Comparison of ENCODE assay signal across 26 cellular contexts in the genomic region with DNA sequence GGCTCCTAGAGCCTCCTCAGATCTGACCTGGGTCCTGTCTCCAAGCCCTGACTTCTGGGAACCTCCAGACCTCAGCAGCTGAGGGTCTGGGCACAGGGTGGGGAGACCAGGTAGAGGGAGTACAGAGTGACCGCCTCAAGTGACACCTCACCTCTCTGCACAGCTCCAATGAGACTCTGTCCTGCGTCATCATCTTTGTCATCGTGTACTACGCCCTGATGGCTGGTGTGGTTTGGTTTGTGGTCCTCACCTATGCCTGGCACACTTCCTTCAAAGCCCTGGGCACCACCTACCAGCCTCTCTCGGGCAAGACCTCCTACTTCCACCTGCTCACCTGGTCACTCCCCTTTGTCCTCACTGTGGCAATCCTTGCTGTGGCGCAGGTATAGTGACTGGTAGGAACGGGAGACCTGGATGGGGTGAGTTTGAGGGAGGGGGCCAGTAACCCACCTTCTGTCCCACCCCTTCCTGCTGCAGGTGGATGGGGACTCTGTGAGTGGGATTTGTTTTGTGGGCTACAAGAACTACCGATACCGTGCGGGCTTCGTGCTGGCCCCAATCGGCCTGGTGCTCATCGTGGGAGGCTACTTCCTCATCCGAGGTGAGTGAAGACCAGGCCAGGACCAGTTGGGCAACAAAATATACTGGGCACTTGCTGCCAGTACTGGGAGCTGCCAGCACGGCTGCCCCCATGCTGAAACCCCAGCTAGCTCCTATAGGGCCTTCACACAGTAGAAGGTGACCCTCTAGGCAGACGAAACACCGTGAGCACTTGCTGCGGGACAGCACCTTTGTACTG.
"Had no signal": no experiment of that assay in that cellular context is flagged by ENCODE, and none has a peak within 500 bp of the region (broad histone marks: within the 10 kb centered on the region; RNA-seq: fewer than 3 reads in every experiment).

No MANE protein-coding gene starts in this region.

- H3K27ac Mint-ChIP-seq: activated CD4-positive, alpha-beta T cell treated with anti-CD3 and anti-CD28 coated beads for 36 hours; activated T-helper 1 cell treated with anti-CD3 and anti-CD28 coated beads, Interleukin-12 subunit alpha, Interleukin-12 subunit beta, Interleukin-2, Interleukin-4 antibody, amounts not matched to agents 30 ng/mL and 10 ng/mL and 1 ng/mL, durations not matched to agents 14 hours and 24 hours and 36 hours; dendritic cell treated with granulocyte-macrophage colony-stimulating factor and Interleukin-4, amounts not matched to agents 40 ng/mL and 50 ng/mL, for 4 days; stimulated activated naive B cell treated with anti-CD40 and anti-IgM and Interleukin-4, amounts not matched to agents 10 μg/mL and 1 μg/mL and 100 μg/mL, for 72 hours; T-cell; T-helper 2 cell treated with Interferon-gamma antibody and Interleukin-4, amounts not matched to agents 5 μg/mL and 100 μg/mL, for 36 hours had no signal

- H3K36me3 ChIP-seq: breast epithelium, neutrophil, thyroid gland, upper lobe of left lung had no signal

- ATAC-seq: activated CD4-positive, alpha-beta T cell treated with anti-CD3 and anti-CD28 coated beads for 36 hours; left colon; sciatic nerve; T-cell had no signal

- H3K4me3 Mint-ChIP-seq: activated CD4-positive, alpha-beta T cell treated with anti-CD3 and anti-CD28 coated beads for 36 hours; activated T-helper 1 cell treated with anti-CD3 and anti-CD28 coated beads, Interleukin-12 subunit alpha, Interleukin-12 subunit beta, Interleukin-2, Interleukin-4 antibody, amounts not matched to agents 30 ng/mL and 10 ng/mL and 1 ng/mL, durations not matched to agents 14 hours and 24 hours and 36 hours; dendritic cell treated with granulocyte-macrophage colony-stimulating factor and Interleukin-4, amounts not matched to agents 40 ng/mL and 50 ng/mL, for 4 days; nephron progenitor cell; stimulated activated naive B cell treated with anti-CD40 and anti-IgM and Interleukin-4, amounts not matched to agents 10 μg/mL and 1 μg/mL and 100 μg/mL, for 72 hours; T-cell; T-helper 2 cell treated with Interferon-gamma antibody and Interleukin-4, amounts not matched to agents 5 μg/mL and 100 μg/mL, for 36 hours had no signal

- H3K9me3 Mint-ChIP-seq: activated T-helper 1 cell treated with anti-CD3 and anti-CD28 coated beads, Interleukin-12 subunit alpha, Interleukin-12 subunit beta, Interleukin-2, Interleukin-4 antibody, amounts not matched to agents 30 ng/mL and 10 ng/mL and 1 ng/mL, durations not matched to agents 14 hours and 24 hours and 36 hours; dendritic cell treated with granulocyte-macrophage colony-stimulating factor and Interleukin-4, amounts not matched to agents 40 ng/mL and 50 ng/mL, for 4 days; nephron progenitor cell; stimulated activated naive B cell treated with anti-CD40 and anti-IgM and Interleukin-4, amounts not matched to agents 10 μg/mL and 1 μg/mL and 100 μg/mL, for 72 hours; T-cell; T-helper 2 cell treated with Interferon-gamma antibody and Interleukin-4, amounts not matched to agents 5 μg/mL and 100 μg/mL, for 36 hours had no signal

- H3K9me3 ChIP-seq: breast epithelium, esophagus squamous epithelium, neutrophil, stomach, thyroid gland, upper lobe of left lung had no signal

- DNase-seq: activated CD4-positive, alpha-beta T cell treated with anti-CD3 and anti-CD28 coated beads for 36 hours; activated CD4-positive, CD25-positive, alpha-beta regulatory T cell; activated gamma-delta T cell; activated naive CD4-positive, alpha-beta T cell treated with anti-CD3 and anti-CD28 coated beads, Interleukin-2, amount 50 U/mL, for 16 hours; activated T-cell treated with anti-CD3 and anti-CD28 coated beads for 4 hours; amniotic stem cell; central memory CD4-positive, alpha-beta T cell; esophagus squamous epithelium; glutamatergic neuron; left colon; mesenchymal stem cell; nephron progenitor cell; small intestine; stimulated activated CD4-positive, alpha-beta T cell treated with anti-CD3 and anti-CD28 coated beads, Interleukin-4, amount 100 ng/mL, for 24 hours; stimulated activated naive B cell treated with anti-CD40 and anti-IgM and Interleukin-4, amounts not matched to agents 10 μg/mL and 1 μg/mL and 100 μg/mL, for 72 hours; stomach; T-cell; thyroid gland had no signal

- H3K4me1 ChIP-seq: breast epithelium, thyroid gland, upper lobe of left lung had no signal

- H3K27me3 Mint-ChIP-seq: progenitor cell of endocrine pancreas; stimulated activated naive B cell treated with anti-CD40 and anti-IgM and Interleukin-4, amounts not matched to agents 10 μg/mL and 1 μg/mL and 100 μg/mL, for 72 hours had no signal

- H3K27ac ChIP-seq: breast epithelium, esophagus squamous epithelium, neutrophil, stomach, thyroid gland, upper lobe of left lung had no signal

- H3K4me1 Mint-ChIP-seq: activated CD4-positive, alpha-beta T cell treated with anti-CD3 and anti-CD28 coated beads for 36 hours; T-cell had no signal

- H3K36me3 Mint-ChIP-seq: stimulated activated naive B cell treated with anti-CD40 and anti-IgM and Interleukin-4, amounts not matched to agents 10 μg/mL and 1 μg/mL and 100 μg/mL, for 72 hours; T-cell had no signal

- H3K4me3 ChIP-seq: breast epithelium, esophagus squamous epithelium, stomach, thyroid gland, upper lobe of left lung had no signal

- H3K27me3 ChIP-seq: breast epithelium, esophagus squamous epithelium, neutrophil, stomach, thyroid gland, upper lobe of left lung had no signal
